8 cellular contexts compared by ENCODE assay signal in the genomic region with DNA sequence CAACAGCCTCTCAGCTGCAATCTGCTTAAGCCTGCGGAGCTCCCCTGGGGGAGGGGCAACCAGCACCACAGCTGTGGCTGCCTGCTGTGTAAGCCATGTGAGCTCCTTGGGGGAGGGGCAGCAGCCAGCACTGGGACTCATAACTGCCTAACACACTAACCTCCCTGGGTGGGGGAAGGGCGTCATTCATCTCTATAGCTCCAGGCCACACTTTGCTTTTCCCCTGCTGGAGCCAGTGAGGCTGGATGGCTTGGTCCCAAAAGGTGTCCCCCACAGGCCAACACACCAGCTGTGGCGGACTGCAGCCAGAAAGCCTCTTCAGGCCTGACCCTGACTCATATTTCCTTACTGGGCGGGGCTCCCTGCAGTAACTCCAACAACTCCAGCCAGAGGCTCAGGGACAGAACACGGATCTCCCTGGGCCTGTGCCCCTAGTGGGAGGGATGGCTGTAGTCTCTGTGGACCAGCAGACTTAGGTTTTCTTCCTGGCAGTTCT.
A peak's percentile ranks its signal among the peaks of the same experiment; 100 is the strongest.
DNase-seq lines count a peak whose midpoint lies in the region; ATAC-seq and TF ChIP-seq lines count a peak whose summit lies in the region.

No MANE protein-coding gene starts in this region.

- H3K36me3 ChIP-seq in Peyer's patch: no peaks in the 10 kb centered on the region
- H3K36me3 ChIP-seq in stomach: no peaks in the 10 kb centered on the region

- TF ChIP-seq POLR2A in Peyer's patch (IDR thresholded peaks at IDR 0.05): no peak
- no peak for TF ChIP-seq POLR2A in stomach (IDR thresholded peaks at IDR 0.05)

- CTCF ChIA-PET in activated CD8-positive, alpha-beta T cell treated with anti-CD3 and anti-CD28 coated beads for 36 hours (lab: Charles Lee): no interaction called here
- CTCF ChIA-PET in activated CD8-positive, alpha-beta T cell treated with anti-CD3 and anti-CD28 coated beads, Interleukin-2, amount 10 ng/mL, durations not matched to agents 7 days and 5 days (lab: Charles Lee): no interaction called here

- peak; percentile 13 for DNase-seq in activated CD8-positive, alpha-beta T cell treated with anti-CD3 and anti-CD28 coated beads for 36 hours
- no peak for DNase-seq in activated CD8-positive, alpha-beta T cell treated with anti-CD3 and anti-CD28 coated beads, Interleukin-2, amount 10 ng/mL, durations not matched to agents 7 days and 5 days
- DNase-seq in Peyer's patch (peak; percentile 50 to 75 (median 52)), left cardiac atrium (peak; percentile 75), stomach (peak; percentile 44), NK-92 (lab: John Stamatoyannopoulos, UW; ENCODE audit: unreplicated experiment) (no peak)
- DNase-seq in stimulated activated CD4-positive, alpha-beta T cell treated with anti-CD3 and anti-CD28 coated beads, Interleukin-2, amount 100 ng/mL, for 48 hours: no peak

- no peaks in the 10 kb centered on the region for H3K27me3 ChIP-seq in Peyer's patch
- no peaks in the 10 kb centered on the region for H3K27me3 ChIP-seq in stomach

- H3K4me1 ChIP-seq in Peyer's patch (no peaks in the 10 kb centered on the region), stomach (peaks cover 0 to 9% (median 2%) of the 10 kb centered on the region in 4 donors)

- 50 to 66% (median 60%) methylated on average over 4 to 5 of the region's 5 CpGs for WGBS in stomach, 5 donors

- H3K9me3 Mint-ChIP-seq in activated CD8-positive, alpha-beta T cell treated with anti-CD3 and anti-CD28 coated beads for 36 hours: peaks cover 14% of the 10 kb centered on the region
- no peaks in the 10 kb centered on the region for H3K9me3 Mint-ChIP-seq in activated CD8-positive, alpha-beta T cell treated with anti-CD3 and anti-CD28 coated beads, Interleukin-2, amount 10 ng/mL, durations not matched to agents 7 days and 5 days (ENCODE audit: insufficient read depth)

- no peaks in the 10 kb centered on the region for H3K9me3 ChIP-seq in Peyer's patch
- peaks cover 0 to 4% (median 0%) of the 10 kb centered on the region in 4 donors for H3K9me3 ChIP-seq in stomach

- H3K36me3 Mint-ChIP-seq in activated CD8-positive, alpha-beta T cell treated with anti-CD3 and anti-CD28 coated beads for 36 hours (ENCODE audit: low read depth): peaks cover 6% of the 10 kb centered on the region
- no peaks in the 10 kb centered on the region for H3K36me3 Mint-ChIP-seq in activated CD8-positive, alpha-beta T cell treated with anti-CD3 and anti-CD28 coated beads, Interleukin-2, amount 10 ng/mL, durations not matched to agents 7 days and 5 days (ENCODE audit: low read depth)

- no peak for TF ChIP-seq EP300 in stomach (IDR thresholded peaks at IDR 0.05)

- no peak overlapping the region for H3K4me3 Mint-ChIP-seq in activated CD8-positive, alpha-beta T cell treated with anti-CD3 and anti-CD28 coated beads for 36 hours
- H3K4me3 Mint-ChIP-seq in activated CD8-positive, alpha-beta T cell treated with anti-CD3 and anti-CD28 coated beads, Interleukin-2, amount 10 ng/mL, durations not matched to agents 7 days and 5 days: no peak overlapping the region

- no peak overlapping the region for H3K27ac Mint-ChIP-seq in activated CD8-positive, alpha-beta T cell treated with anti-CD3 and anti-CD28 coated beads for 36 hours
- H3K27ac Mint-ChIP-seq in activated CD8-positive, alpha-beta T cell treated with anti-CD3 and anti-CD28 coated beads, Interleukin-2, amount 10 ng/mL, durations not matched to agents 7 days and 5 days: no peak overlapping the region

- H3K27ac ChIP-seq in Peyer's patch: no peak overlapping the region
- H3K27ac ChIP-seq in stomach: no peak overlapping the region

- H3K27me3 Mint-ChIP-seq in activated CD8-positive, alpha-beta T cell treated with anti-CD3 and anti-CD28 coated beads for 36 hours: peaks cover 2% of the 10 kb centered on the region
- H3K27me3 Mint-ChIP-seq in activated CD8-positive, alpha-beta T cell treated with anti-CD3 and anti-CD28 coated beads, Interleukin-2, amount 10 ng/mL, durations not matched to agents 7 days and 5 days (ENCODE audit: low read depth): no peaks in the 10 kb centered on the region

- no peak for ATAC-seq in activated CD8-positive, alpha-beta T cell treated with anti-CD3 and anti-CD28 coated beads for 36 hours
- no peak for ATAC-seq in activated CD8-positive, alpha-beta T cell treated with anti-CD3 and anti-CD28 coated beads, Interleukin-2, amount 10 ng/mL, durations not matched to agents 7 days and 5 days
- peak; percentile 35 for ATAC-seq in HG03196 (IDR thresholded peaks at IDR 0.05; ENCODE audit: unreplicated experiment)
- ATAC-seq in left cardiac atrium: peak; percentile 80 to 98

- no peak overlapping the region for H3K4me3 ChIP-seq in Peyer's patch
- H3K4me3 ChIP-seq in stomach: no peak overlapping the region

- intact Hi-C loops in activated CD8-positive, alpha-beta T cell treated with anti-CD3 and anti-CD28 coated beads for 36 hours (cut with micrococcal nuclease): no loop called here
- intact Hi-C loops in left cardiac atrium (cut with DNase I) (no loop called here), stomach (cut with DNase I; ENCODE audit: low total_unique reads) (no loop called here)

- H3K4me1 Mint-ChIP-seq in activated CD8-positive, alpha-beta T cell treated with anti-CD3 and anti-CD28 coated beads for 36 hours (ENCODE audit: low read depth): no peaks in the 10 kb centered on the region
- H3K4me1 Mint-ChIP-seq in activated CD8-positive, alpha-beta T cell treated with anti-CD3 and anti-CD28 coated beads, Interleukin-2, amount 10 ng/mL, durations not matched to agents 7 days and 5 days (ENCODE audit: low read depth): no peaks in the 10 kb centered on the region

- POLR2A ChIA-PET in activated CD8-positive, alpha-beta T cell treated with anti-CD3 and anti-CD28 coated beads for 36 hours (lab: Charles Lee): no interaction called here
- POLR2A ChIA-PET in activated CD8-positive, alpha-beta T cell treated with anti-CD3 and anti-CD28 coated beads, Interleukin-2, amount 10 ng/mL, durations not matched to agents 7 days and 5 days (lab: Charles Lee): no interaction called here

- TF ChIP-seq CTCF in activated CD8-positive, alpha-beta T cell treated with anti-CD3 and anti-CD28 coated beads for 36 hours (IDR thresholded peaks at IDR 0.05): no peak
- TF ChIP-seq CTCF in Peyer's patch (IDR thresholded peaks at IDR 0.05): no peak
- TF ChIP-seq CTCF in stomach (IDR thresholded peaks at IDR 0.05): no peak

Comparison
In these comparisons a context has a peak if more than half of its experiments do, and no peak if none do; other contexts are left out.
1. DNase-seq: peak in activated CD8-positive, alpha-beta T cell treated with anti-CD3 and anti-CD28 coated beads for 36 hours (single experiment), Peyer's patch (3 of 3), left cardiac atrium (single experiment) and stomach (single experiment); none in activated CD8-positive, alpha-beta T cell treated with anti-CD3 and anti-CD28 coated beads, Interleukin-2, amount 10 ng/mL, durations not matched to agents 7 days and 5 days (single experiment), NK-92 (single experiment) and stimulated activated CD4-positive, alpha-beta T cell treated with anti-CD3 and anti-CD28 coated beads, Interleukin-2, amount 100 ng/mL, for 48 hours (0 of 2).
2. ATAC-seq: peak in HG03196 (single experiment) and left cardiac atrium (2 of 2); none in activated CD8-positive, alpha-beta T cell treated with anti-CD3 and anti-CD28 coated beads for 36 hours (single experiment) and activated CD8-positive, alpha-beta T cell treated with anti-CD3 and anti-CD28 coated beads, Interleukin-2, amount 10 ng/mL, durations not matched to agents 7 days and 5 days (single experiment).